ENCODE assay signal across 2 cellular contexts in the genomic region with DNA sequence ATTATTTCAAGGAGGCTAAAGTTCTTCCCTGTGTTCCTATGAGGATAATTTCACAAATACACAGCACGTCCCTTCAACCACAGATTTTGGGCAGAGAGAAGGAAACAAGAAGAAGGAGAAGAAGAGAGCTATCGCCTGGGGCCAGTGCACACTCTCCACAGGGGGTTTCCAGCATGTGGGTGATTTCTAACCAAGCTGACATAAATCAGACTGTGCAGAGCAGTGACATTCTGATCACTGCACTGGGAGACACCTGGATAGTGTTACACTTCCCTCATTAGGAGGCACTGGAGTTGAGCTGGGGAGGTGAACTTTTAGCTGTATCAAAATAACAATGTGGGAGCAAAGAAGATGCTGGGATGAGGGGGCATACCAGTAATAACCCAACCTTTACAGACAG.
TF ChIP-seq lines count a peak whose summit lies in the region.

No MANE protein-coding gene starts in this region.

TF ChIP-seq in GM12878, 131 proteins besides CTCF, POLR2A, EP300 and RAD21 (continued from another document and continues in another):
- TF ChIP-seq, protein P1, sequence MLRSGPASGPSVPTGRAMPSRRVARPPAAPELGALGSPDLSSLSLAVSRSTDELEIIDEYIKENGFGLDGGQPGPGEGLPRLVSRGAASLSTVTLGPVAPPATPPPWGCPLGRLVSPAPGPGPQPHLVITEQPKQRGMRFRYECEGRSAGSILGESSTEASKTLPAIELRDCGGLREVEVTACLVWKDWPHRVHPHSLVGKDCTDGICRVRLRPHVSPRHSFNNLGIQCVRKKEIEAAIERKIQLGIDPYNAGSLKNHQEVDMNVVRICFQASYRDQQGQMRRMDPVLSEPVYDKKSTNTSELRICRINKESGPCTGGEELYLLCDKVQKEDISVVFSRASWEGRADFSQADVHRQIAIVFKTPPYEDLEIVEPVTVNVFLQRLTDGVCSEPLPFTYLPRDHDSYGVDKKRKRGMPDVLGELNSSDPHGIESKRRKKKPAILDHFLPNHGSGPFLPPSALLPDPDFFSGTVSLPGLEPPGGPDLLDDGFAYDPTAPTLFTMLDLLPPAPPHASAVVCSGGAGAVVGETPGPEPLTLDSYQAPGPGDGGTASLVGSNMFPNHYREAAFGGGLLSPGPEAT (IDR thresholded peaks at IDR 0.05; ENCODE audit: low read depth) = peak; percentile 86
- TF ChIP-seq CHD1 (IDR thresholded peaks at IDR 0.05; ENCODE audit: low read depth, low read length) (no peak), KDM1A (IDR thresholded peaks at IDR 0.05; ENCODE audit: borderline replicate concordance) (no peak), EGR1 (IDR thresholded peaks at IDR 0.05; ENCODE audit: borderline replicate concordance in 1 of 2, low read depth in 2 of 2, low read length in 2 of 2) (no peak), EED (IDR thresholded peaks at IDR 0.05; ENCODE audit: low read depth) (peak; percentile 64; the same call in 1 of the 2 replicates), ZNF207 (IDR thresholded peaks at IDR 0.05; ENCODE audit: borderline replicate concordance) (no peak), SREBF2 (IDR thresholded peaks at IDR 0.05; ENCODE audit: low read length) (no peak), MXI1 (IDR thresholded peaks at IDR 0.05; ENCODE audit: low read depth, low read length) (no peak), YBX1 (IDR thresholded peaks at IDR 0.05) (no peak), WRNIP1 (IDR thresholded peaks at IDR 0.05; ENCODE audit: borderline replicate concordance, low read depth, low read length) (no peak), FOXK2 (IDR thresholded peaks at IDR 0.05) (no peak), BCL11A (IDR thresholded peaks at IDR 0.05; ENCODE audit: low read depth, low read length) (peak; percentile 54; the same call in 1 of the 2 replicates), HDGF (IDR thresholded peaks at IDR 0.05) (no peak), SMARCA5 (IDR thresholded peaks at IDR 0.05) (no peak; the same call in 1 of the 2 replicates), RELA (IDR thresholded peaks at IDR 0.05; ENCODE audit: borderline replicate concordance, partially characterized antibody) (peak; percentile 69), CHD2 (IDR thresholded peaks at IDR 0.05; ENCODE audit: borderline replicate concordance, low read depth, low read length) (no peak)
- TF ChIP-seq, protein P2, sequence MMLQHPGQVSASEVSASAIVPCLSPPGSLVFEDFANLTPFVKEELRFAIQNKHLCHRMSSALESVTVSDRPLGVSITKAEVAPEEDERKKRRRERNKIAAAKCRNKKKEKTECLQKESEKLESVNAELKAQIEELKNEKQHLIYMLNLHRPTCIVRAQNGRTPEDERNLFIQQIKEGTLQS (IDR thresholded peaks at IDR 0.05; ENCODE audit: borderline replicate concordance, extremely low read depth, low read depth, low read length) = no peak
- TF ChIP-seq, protein P3, sequence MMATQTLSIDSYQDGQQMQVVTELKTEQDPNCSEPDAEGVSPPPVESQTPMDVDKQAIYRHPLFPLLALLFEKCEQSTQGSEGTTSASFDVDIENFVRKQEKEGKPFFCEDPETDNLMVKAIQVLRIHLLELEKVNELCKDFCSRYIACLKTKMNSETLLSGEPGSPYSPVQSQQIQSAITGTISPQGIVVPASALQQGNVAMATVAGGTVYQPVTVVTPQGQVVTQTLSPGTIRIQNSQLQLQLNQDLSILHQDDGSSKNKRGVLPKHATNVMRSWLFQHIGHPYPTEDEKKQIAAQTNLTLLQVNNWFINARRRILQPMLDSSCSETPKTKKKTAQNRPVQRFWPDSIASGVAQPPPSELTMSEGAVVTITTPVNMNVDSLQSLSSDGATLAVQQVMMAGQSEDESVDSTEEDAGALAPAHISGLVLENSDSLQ (IDR thresholded peaks at IDR 0.05) = peak; percentile 72
- TF ChIP-seq, protein P4, sequence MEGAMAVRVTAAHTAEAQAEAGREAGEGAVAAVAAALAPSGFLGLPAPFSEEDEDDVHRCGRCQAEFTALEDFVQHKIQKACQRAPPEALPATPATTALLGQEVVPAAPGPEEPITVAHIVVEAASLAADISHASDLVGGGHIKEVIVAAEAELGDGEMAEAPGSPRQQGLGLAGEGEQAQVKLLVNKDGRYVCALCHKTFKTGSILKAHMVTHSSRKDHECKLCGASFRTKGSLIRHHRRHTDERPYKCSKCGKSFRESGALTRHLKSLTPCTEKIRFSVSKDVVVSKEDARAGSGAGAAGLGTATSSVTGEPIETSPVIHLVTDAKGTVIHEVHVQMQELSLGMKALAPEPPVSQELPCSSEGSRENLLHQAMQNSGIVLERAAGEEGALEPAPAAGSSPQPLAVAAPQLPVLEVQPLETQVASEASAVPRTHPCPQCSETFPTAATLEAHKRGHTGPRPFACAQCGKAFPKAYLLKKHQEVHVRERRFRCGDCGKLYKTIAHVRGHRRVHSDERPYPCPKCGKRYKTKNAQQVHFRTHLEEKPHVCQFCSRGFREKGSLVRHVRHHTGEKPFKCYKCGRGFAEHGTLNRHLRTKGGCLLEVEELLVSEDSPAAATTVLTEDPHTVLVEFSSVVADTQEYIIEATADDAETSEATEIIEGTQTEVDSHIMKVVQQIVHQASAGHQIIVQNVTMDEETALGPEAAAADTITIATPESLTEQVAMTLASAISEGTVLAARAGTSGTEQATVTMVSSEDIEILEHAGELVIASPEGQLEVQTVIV (IDR thresholded peaks at IDR 0.05; ENCODE audit: borderline replicate concordance, partially characterized antibody) = no peak
- TF ChIP-seq, protein P5, sequence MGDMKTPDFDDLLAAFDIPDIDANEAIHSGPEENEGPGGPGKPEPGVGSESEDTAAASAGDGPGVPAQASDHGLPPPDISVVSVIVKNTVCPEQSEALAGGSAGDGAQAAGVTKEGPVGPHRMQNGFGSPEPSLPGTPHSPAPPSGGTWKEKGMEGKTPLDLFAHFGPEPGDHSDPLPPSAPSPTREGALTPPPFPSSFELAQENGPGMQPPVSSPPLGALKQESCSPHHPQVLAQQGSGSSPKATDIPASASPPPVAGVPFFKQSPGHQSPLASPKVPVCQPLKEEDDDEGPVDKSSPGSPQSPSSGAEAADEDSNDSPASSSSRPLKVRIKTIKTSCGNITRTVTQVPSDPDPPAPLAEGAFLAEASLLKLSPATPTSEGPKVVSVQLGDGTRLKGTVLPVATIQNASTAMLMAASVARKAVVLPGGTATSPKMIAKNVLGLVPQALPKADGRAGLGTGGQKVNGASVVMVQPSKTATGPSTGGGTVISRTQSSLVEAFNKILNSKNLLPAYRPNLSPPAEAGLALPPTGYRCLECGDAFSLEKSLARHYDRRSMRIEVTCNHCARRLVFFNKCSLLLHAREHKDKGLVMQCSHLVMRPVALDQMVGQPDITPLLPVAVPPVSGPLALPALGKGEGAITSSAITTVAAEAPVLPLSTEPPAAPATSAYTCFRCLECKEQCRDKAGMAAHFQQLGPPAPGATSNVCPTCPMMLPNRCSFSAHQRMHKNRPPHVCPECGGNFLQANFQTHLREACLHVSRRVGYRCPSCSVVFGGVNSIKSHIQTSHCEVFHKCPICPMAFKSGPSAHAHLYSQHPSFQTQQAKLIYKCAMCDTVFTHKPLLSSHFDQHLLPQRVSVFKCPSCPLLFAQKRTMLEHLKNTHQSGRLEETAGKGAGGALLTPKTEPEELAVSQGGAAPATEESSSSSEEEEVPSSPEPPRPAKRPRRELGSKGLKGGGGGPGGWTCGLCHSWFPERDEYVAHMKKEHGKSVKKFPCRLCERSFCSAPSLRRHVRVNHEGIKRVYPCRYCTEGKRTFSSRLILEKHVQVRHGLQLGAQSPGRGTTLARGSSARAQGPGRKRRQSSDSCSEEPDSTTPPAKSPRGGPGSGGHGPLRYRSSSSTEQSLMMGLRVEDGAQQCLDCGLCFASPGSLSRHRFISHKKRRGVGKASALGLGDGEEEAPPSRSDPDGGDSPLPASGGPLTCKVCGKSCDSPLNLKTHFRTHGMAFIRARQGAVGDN (IDR thresholded peaks at IDR 0.05) = no peak

TF ChIP-seq in HepG2, 621 proteins besides CTCF, POLR2A, EP300 and RAD21 (continued from another document):
- TF ChIP-seq, protein P6, sequence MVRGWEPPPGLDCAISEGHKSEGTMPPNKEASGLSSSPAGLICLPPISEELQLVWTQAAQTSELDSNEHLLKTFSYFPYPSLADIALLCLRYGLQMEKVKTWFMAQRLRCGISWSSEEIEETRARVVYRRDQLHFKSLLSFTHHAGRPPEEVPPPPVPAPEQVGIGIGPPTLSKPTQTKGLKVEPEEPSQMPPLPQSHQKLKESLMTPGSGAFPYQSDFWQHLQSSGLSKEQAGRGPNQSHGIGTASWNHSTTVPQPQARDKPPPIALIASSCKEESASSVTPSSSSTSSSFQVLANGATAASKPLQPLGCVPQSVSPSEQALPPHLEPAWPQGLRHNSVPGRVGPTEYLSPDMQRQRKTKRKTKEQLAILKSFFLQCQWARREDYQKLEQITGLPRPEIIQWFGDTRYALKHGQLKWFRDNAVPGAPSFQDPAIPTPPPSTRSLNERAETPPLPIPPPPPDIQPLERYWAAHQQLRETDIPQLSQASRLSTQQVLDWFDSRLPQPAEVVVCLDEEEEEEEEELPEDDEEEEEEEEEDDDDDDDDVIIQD (CRISPR knock-in tag; IDR thresholded peaks at IDR 0.05; ENCODE audit: low read depth) = no peak
- TF ChIP-seq ARHGAP35 (CRISPR knock-in tag; IDR thresholded peaks at IDR 0.05; ENCODE audit: borderline replicate concordance) (no peak), PITX1 (CRISPR knock-in tag; IDR thresholded peaks at IDR 0.05) (no peak), CHD2 (IDR thresholded peaks at IDR 0.05; ENCODE audit: low read depth, low read length) (no peak), HOXA3 (CRISPR knock-in tag; IDR thresholded peaks at IDR 0.05) (no peak)
